8 cellular contexts compared by ENCODE assay signal in genomic region chr3:36991923-36992805, GRCh38. TPM values are rescaled to one million over a fixed set of nuclear protein-coding genes. Genes with fewer than 3 reads are reported as not detected.
DNase-seq lines count a peak whose midpoint lies in the region; ATAC-seq and TF ChIP-seq lines count a peak whose summit lies in the region.

No MANE protein-coding gene starts in this region.

- H2AFZ ChIP-seq in OCI-LY3 (ENCODE audit: low read depth, low read length), result no peak overlapping the region

- peaks cover 85% of the 10 kb centered on the region for H3K79me2 ChIP-seq in OCI-LY3 (ENCODE audit: low read length)

- intact Hi-C loops in psoas muscle (cut with DNase I), result loop anchor here in 1 of 2 donors (10.0 kb wide), 1 partner anchor 1173 kb away; the partner anchor contains the start of gene OXSR1

- WGBS in psoas muscle, 3 donors, result 5 to 9% (median 6%) methylated on average over 24 of the region's 24 CpGs

- peak; percentile 59 for DNase-seq in EL
- DNase-seq in fibroblast of gingiva (ENCODE audit: low read depth), result peak; percentile 62
- DNase-seq in psoas muscle, result no peak
- DNase-seq in globus pallidus (ENCODE audit: low spot score), result no peak
- DNase-seq in NCI-H2029 treated with DMSO at 0.1 percent for 48 hours (lab: John Stamatoyannopoulos, UW), result no peak
- no peak for DNase-seq in hippocampal formation (lab: John Stamatoyannopoulos, UW)
- no peak for DNase-seq in occipital lobe (lab: John Stamatoyannopoulos, UW)

- H3K4me2 ChIP-seq in OCI-LY3 (ENCODE audit: low read length), result peak overlapping the region; percentile 83

- H3K27me3 ChIP-seq in OCI-LY3 (ENCODE audit: low read depth, low read length) (no peaks in the 10 kb centered on the region), psoas muscle (ENCODE audit: insufficient read depth in 3 of 3, low read length in 2 of 3) (no peaks in the 10 kb centered on the region)

- peak overlapping the region; percentile 93 for H3K9ac ChIP-seq in OCI-LY3 (ENCODE audit: low read length)

- H3K4me1 ChIP-seq in OCI-LY3 (ENCODE audit: low read length), result peaks cover 37% of the 10 kb centered on the region
- peaks cover 64% of the 10 kb centered on the region for H3K4me1 ChIP-seq in psoas muscle

- H3K36me3 ChIP-seq in OCI-LY3 (replicated peaks; ENCODE audit: low read depth, low read length) (peaks cover 60% of the 10 kb centered on the region), psoas muscle (ENCODE audit: insufficient read depth in 1 of 2, low read depth in 1 of 2) (peaks cover 0 to 40% of the 10 kb centered on the region in 2 donors)

- no peaks in the 10 kb centered on the region for H3K9me3 ChIP-seq in OCI-LY3 (ENCODE audit: insufficient read depth, low read length)
- H3K9me3 ChIP-seq in psoas muscle, result no peaks in the 10 kb centered on the region

- peak; percentile 9 to 36 (median 22) for ATAC-seq in psoas muscle

- peaks cover 28% of the 10 kb centered on the region for H4K20me1 ChIP-seq in OCI-LY3 (ENCODE audit: insufficient read depth, low read length)

- H3K4me3 ChIP-seq in OCI-LY3 (ENCODE audit: low read length) (peak overlapping the region; percentile 90), psoas muscle (peak overlapping the region; percentile 79)

- H3K27ac ChIP-seq in OCI-LY3 (ENCODE audit: low read length), result peak overlapping the region; percentile 88
- peak overlapping the region; percentile 98 for H3K27ac ChIP-seq in psoas muscle

- no peak for TF ChIP-seq CTCF in OCI-LY3 (IDR thresholded peaks at IDR 0.05; ENCODE audit: low read depth, low read length)
- no peak for TF ChIP-seq CTCF in psoas muscle (IDR thresholded peaks at IDR 0.05)

RNA-seq across cellular contexts. Expression of gene EPM2AIP1, which starts 0.8 kb away (rescaled TPM):
- total RNA-seq in psoas muscle, result 10 to 100 TPM; 11.3 to 22.9 (median 16.3) TPM
- polyA plus RNA-seq in psoas muscle, result 10 to 100 TPM in 1 of 3 donors, 1 to 10 TPM in 2; 2.5 to 12.3 (median 3.6) TPM
- 61.0 TPM for total RNA-seq in occipital lobe

RNA-seq across cellular contexts. Expression of gene MLH1, which starts 1.2 kb away (rescaled TPM):
- 10 to 100 TPM; 32.5 to 37.7 (median 35.6) TPM for total RNA-seq in psoas muscle
- 10 to 100 TPM; 26.5 to 30.3 (median 29.1) TPM for polyA plus RNA-seq in psoas muscle
- 44.5 TPM for total RNA-seq in occipital lobe

RNA-seq across cellular contexts. Expression of gene TRANK1, which starts 47.3 kb away (rescaled TPM):
- total RNA-seq in psoas muscle (1 to 10 TPM in 3 of 4 donors, under 1 TPM in 1; 0.63 to 4.5 (median 1.9) TPM), occipital lobe (12.6 TPM)
- under 1 TPM; 0.28 to 0.60 (median 0.43) TPM for polyA plus RNA-seq in psoas muscle

Comparison
In these comparisons a context has a peak if more than half of its experiments do, and no peak if none do; other contexts are left out.
1. DNase-seq: peak in EL (single experiment) and fibroblast of gingiva (single experiment); none in psoas muscle (0 of 2), globus pallidus (single experiment), NCI-H2029 treated with DMSO at 0.1 percent for 48 hours (single experiment), hippocampal formation (0 of 2) and occipital lobe (single experiment).